8 cellular contexts compared by ENCODE assay signal in the genomic region with DNA sequence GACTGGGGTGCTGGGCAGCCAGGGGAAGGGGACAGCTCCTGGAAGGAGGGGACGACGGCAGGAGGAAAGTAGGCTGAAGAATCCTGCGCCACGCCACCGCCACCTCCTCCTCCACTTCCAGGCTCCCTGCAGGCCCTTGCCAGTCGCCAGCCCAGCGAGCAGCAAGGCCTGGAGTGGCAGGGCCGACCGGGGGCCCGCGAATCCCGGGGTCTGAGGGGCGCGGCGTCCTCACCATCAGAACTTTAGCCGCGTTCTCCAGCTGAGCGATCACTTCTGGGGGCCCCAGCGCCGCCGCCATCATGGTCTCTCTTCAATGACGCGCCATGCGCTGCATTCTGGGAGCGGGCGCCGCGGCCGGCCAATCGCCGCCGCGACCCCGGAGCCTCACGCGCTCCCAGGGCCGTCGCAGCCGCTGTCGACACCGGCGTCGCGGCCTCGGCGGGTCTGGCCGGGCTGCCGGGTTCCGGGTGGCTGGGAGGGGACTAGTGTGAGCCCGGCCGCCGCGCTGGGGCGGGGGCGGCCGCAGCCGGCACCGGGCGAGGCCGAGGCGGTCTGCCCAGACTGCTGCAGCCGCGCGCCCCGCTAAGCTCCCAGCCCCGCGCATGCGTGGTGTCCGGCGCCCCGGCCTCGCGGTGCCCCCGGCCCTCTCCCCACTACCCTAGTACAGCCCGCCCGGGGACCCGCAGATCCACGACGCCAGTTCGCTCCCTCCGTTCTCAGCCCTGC. TPM values are rescaled to one million over a fixed set of nuclear protein-coding genes. Genes with fewer than 3 reads are reported as not detected.
DNase-seq lines count a peak whose midpoint lies in the region; ATAC-seq, FAIRE-seq and TF ChIP-seq lines count a peak whose summit lies in the region.

A gene (minus strand): TSS at position 309 of the 726 bp plus-strand sequence. CDS start 8 bp downstream, at position 301.

- FAIRE-seq in kidney (lab: Jason Lieb, UNC), result no peak

- peaks cover 0 to 2% of the 10 kb centered on the region in 2 donors for H3K4me1 ChIP-seq in kidney (ENCODE audit: control insufficient read depth in 1 of 2, insufficient read depth in 1 of 2, low read depth in 1 of 2, low read length in 2 of 2)

- H3K36me3 ChIP-seq in kidney (ENCODE audit: control insufficient read depth in 1 of 2, insufficient read depth in 2 of 2, low read length in 2 of 2), result no peaks in the 10 kb centered on the region

- no peaks in the 10 kb centered on the region for H3K9me3 ChIP-seq in kidney (ENCODE audit: control insufficient read depth in 1 of 2, low read length in 2 of 2)

- ATAC-seq in GM18511 (IDR thresholded peaks at IDR 0.05; ENCODE audit: unreplicated experiment), result peak; percentile 97
- peak; percentile 92 for ATAC-seq in HG03025 (IDR thresholded peaks at IDR 0.05; ENCODE audit: low FRiP score, unreplicated experiment)

- H3K27ac ChIP-seq in kidney (ENCODE audit: low read depth in 2 of 2, low read length in 2 of 2), result peak within 1 kb of the TSS; percentile 76 to 85

- DNase-seq in A172 (ENCODE audit: low spot score) (peak; percentile 39), NCI-H2196 (lab: John Stamatoyannopoulos, UW; ENCODE audit: unreplicated experiment) (peak; percentile 60), kidney (peak; percentile 94)
- DNase-seq in activated CD4-positive, CD25-positive, alpha-beta regulatory T cell treated with anti-CD3 and anti-CD28 coated beads, Interleukin-2, amount 50 U/mL, for 16 hours (ENCODE audit: low read depth, low spot score), result peak; percentile 60
- DNase-seq in central memory CD4-positive, alpha-beta T cell, result peak; percentile 78
- peak; percentile 87 for DNase-seq in stimulated activated CD4-positive, alpha-beta T cell treated with anti-CD3 and anti-CD28 coated beads, Interleukin-15, amount 100 ng/mL, for 24 hours

- intact Hi-C loops in kidney (cut with DNase I), result no loop called here

- no peak for TF ChIP-seq CTCF in kidney (IDR thresholded peaks at IDR 0.05; ENCODE audit: borderline replicate concordance, extremely low read depth, insufficient read depth)

- peak within 1 kb of the TSS; percentile 89 to 97 for H3K9ac ChIP-seq in kidney (ENCODE audit: low read length in 2 of 2)

- H3K4me3 ChIP-seq in kidney (ENCODE audit: low read length in 2 of 2), result peak within 1 kb of the TSS; percentile 93 to 96

RNA-seq across cellular contexts. Expression of the gene that starts here (rescaled TPM):
- 19.3 and 25.0 TPM in 2 replicates for total RNA-seq in A172 (2014; rRNA removed; shearing (Covaris generic))
- 17.4 TPM for total RNA-seq in kidney
- 3.3 TPM for polyA plus RNA-seq in kidney (ENCODE audit: insufficient read depth, low read depth, low replicate concordance)

Comparison
In these comparisons a context has a peak if more than half of its experiments do, and no peak if none do; other contexts are left out.
1. Peak in every context shown above with its lines: DNase-seq, ATAC-seq, H3K4me3 ChIP-seq and H3K27ac ChIP-seq.
2. DNase-seq: peak in every context shown above with its lines; median percentile 94 in kidney; 87 in stimulated activated CD4-positive, alpha-beta T cell treated with anti-CD3 and anti-CD28 coated beads, Interleukin-15, amount 100 ng/mL, for 24 hours; 78 in central memory CD4-positive, alpha-beta T cell; 60 in NCI-H2196; 60 in activated CD4-positive, CD25-positive, alpha-beta regulatory T cell treated with anti-CD3 and anti-CD28 coated beads, Interleukin-2, amount 50 U/mL, for 16 hours; 39 in A172.